ENCODE assay signal across 16 cellular contexts in the genomic region with DNA sequence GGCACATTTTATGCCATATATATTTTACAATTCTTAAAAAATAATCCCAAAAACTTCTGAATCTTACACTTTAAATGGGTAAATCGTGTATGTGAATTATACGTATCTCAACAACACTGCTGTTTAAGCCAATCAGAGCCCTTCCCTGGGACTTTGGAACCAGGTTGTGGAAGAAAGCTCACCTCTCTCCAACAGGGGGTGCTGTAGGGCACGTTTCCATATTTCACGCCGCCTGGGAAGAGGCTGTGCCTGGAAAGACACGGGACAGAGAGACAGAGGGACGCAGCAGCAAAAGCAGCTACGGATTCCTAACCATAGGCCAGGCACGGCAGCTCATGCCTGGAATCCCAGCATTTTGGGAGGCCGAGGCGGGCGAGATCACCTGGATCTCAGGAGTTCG. TPM values are rescaled to one million over a fixed set of nuclear protein-coding genes. Genes with fewer than 3 reads are reported as not detected.
DNase-seq lines count a peak whose midpoint lies in the region; ATAC-seq and TF ChIP-seq lines count a peak whose summit lies in the region.
"Had no signal": no experiment of that assay in that cellular context is flagged by ENCODE, and none has a peak within 500 bp of the region (broad histone marks: within the 10 kb centered on the region; RNA-seq: fewer than 3 reads in every experiment).

No MANE protein-coding gene starts in this region.

- H3K9ac ChIP-seq in DND-41 (ENCODE audit: low read depth, low read length) (no peak overlapping the region), HCT116 (ENCODE audit: low read length) (no peak overlapping the region)

- ATAC-seq in DND-41 (ENCODE audit: insufficient read depth, low read depth) (no peak), HCT116 (peak; percentile 83)
- ATAC-seq: activated CD8-positive, alpha-beta memory T cell treated with anti-CD3 and anti-CD28 coated beads, Interleukin-2, amount 10 ng/mL, durations not matched to agents 7 days and 5 days; T-cell had no signal

- peaks cover 9% of the 10 kb centered on the region for H3K9me3 Mint-ChIP-seq in nephron
- H3K9me3 Mint-ChIP-seq: T-cell had no signal

- peaks cover 30% of the 10 kb centered on the region for H3K27me3 Mint-ChIP-seq in nephron (ENCODE audit: low read depth)
- H3K27me3 Mint-ChIP-seq: activated CD8-positive, alpha-beta memory T cell treated with anti-CD3 and anti-CD28 coated beads, Interleukin-2, amount 10 ng/mL, durations not matched to agents 7 days and 5 days; T-cell had no signal

- in situ Hi-C loops in brain microvascular endothelial cell (cut with HindIII; ENCODE audit: low pct_ligation_motif_present, low sequenced_read_pairs) = no loop called here

- TF ChIP-seq CTCF in DND-41 (IDR thresholded peaks at IDR 0.05; ENCODE audit: borderline replicate concordance, extremely low read depth, low read length, poor library complexity, severe bottlenecking) (peak; percentile 59), HCT116 (IDR thresholded peaks at IDR 0.05 in 2 of 3, conservative IDR thresholded peaks at IDR 0.05 in 1 of 3; ENCODE audit: borderline replicate concordance in 1 of 3, insufficient read depth in 1 of 3, low read depth in 2 of 3, low read length in 2 of 3) (peak; percentile 33 to 57 (median 52); a peak in 5 of 6 replicates), brain microvascular endothelial cell (IDR thresholded peaks at IDR 0.05; ENCODE audit: low read depth, low read length, missing control alignments) (peak; percentile 45), nephron (IDR thresholded peaks at IDR 0.05; ENCODE audit: unreplicated experiment in 3 of 3) (peak in 2 of 3 experiments; percentile 9 to 32), lower leg skin (IDR thresholded peaks at IDR 0.05) (no peak)

- H3K36me3 ChIP-seq in DND-41 (ENCODE audit: insufficient read depth, low read length) (no peaks in the 10 kb centered on the region), HCT116 (ENCODE audit: control insufficient read depth in 1 of 2, insufficient read depth in 2 of 2, low read length in 2 of 2) (no peaks in the 10 kb centered on the region), brain microvascular endothelial cell (replicated peaks) (no peaks in the 10 kb centered on the region)
- H3K36me3 ChIP-seq: neutrophil had no signal

- H3K27me3 ChIP-seq in DND-41 (ENCODE audit: insufficient read depth, low read length, poor library complexity) (no peaks in the 10 kb centered on the region), HCT116 (ENCODE audit: insufficient read depth, low read length) (no peaks in the 10 kb centered on the region; the same call in 1 of the 2 replicates), brain microvascular endothelial cell (replicated peaks) (no peaks in the 10 kb centered on the region)
- H3K27me3 ChIP-seq: neutrophil had no signal

- no peaks in the 10 kb centered on the region for H3K9me3 ChIP-seq in DND-41 (ENCODE audit: insufficient read depth, low read length, severe bottlenecking)
- H3K9me3 ChIP-seq in HCT116 (ENCODE audit: control insufficient read depth in 1 of 2, insufficient read depth in 1 of 2, low read depth in 1 of 2, low read length in 2 of 2) = no peaks in the 10 kb centered on the region; a peak in 1 of 4 replicates
- H3K9me3 ChIP-seq: neutrophil had no signal

- H3K27ac Mint-ChIP-seq in nephron = no peak overlapping the region
- H3K27ac Mint-ChIP-seq: activated CD8-positive, alpha-beta memory T cell treated with anti-CD3 and anti-CD28 coated beads, Interleukin-2, amount 10 ng/mL, durations not matched to agents 7 days and 5 days; T-cell had no signal

- no peaks in the 10 kb centered on the region for H3K79me2 ChIP-seq in DND-41 (ENCODE audit: insufficient read depth, low read length)
- H3K79me2 ChIP-seq in HCT116 (ENCODE audit: insufficient read depth, low read length) = no peaks in the 10 kb centered on the region

- BruUV-seq in HCT116 (replicated peaks; lab: Mats Ljungman, UMichigan) = no TSS peak

- peak; percentile 35 for DNase-seq in DND-41
- DNase-seq in HCT116 (ENCODE audit: low read depth, low spot score) = no peak
- DNase-seq in brain microvascular endothelial cell = no peak
- no peak for DNase-seq in lower leg skin (ENCODE audit: low spot score in 2 of 2)
- no peak for DNase-seq in cerebellum (ENCODE audit: low spot score)
- no peak for DNase-seq in nucleus accumbens (lab: John Stamatoyannopoulos, UW)
- DNase-seq: activated CD8-positive, alpha-beta memory T cell treated with anti-CD3 and anti-CD28 coated beads, Interleukin-2, amount 10 ng/mL, durations not matched to agents 7 days and 5 days; amniotic stem cell; GOT3; NCI-H1048; NCI-H524; stimulated activated CD4-positive, alpha-beta T cell treated with anti-CD3 and anti-CD28 coated beads, Interleukin-4, amount 100 ng/mL, for 1 hour; T-cell had no signal

- no peaks in the 10 kb centered on the region for H3K4me1 ChIP-seq in DND-41 (ENCODE audit: insufficient read depth, low read length)
- H3K4me1 ChIP-seq in HCT116 (ENCODE audit: control insufficient read depth in 1 of 2, insufficient read depth in 2 of 2, low read length in 2 of 2) = no peaks in the 10 kb centered on the region

- no peak overlapping the region for H3K4me2 ChIP-seq in DND-41 (ENCODE audit: insufficient read depth, low read length)
- H3K4me2 ChIP-seq in HCT116 (ENCODE audit: low read length) = no peak overlapping the region

- RAD21 ChIA-PET in HCT116 (lab: Charles Lee; ENCODE audit: low non-redundant PET in 1 of 2, low total read pairs in 2 of 2, uncharacterized antibody in 2 of 2, unreplicated experiment in 2 of 2) = no interaction called here

- intact Hi-C loops in HCT116 (cut with micrococcal nuclease) (no loop called here), lower leg skin (cut with DNase I; ENCODE audit: low total_unique reads) (no loop called here)

- WGBS in lower leg skin, 2 donors = 77% methylated on average over 13 of the region's 13 CpGs

- H4K20me1 ChIP-seq in DND-41 (ENCODE audit: insufficient read depth, low read length) (no peaks in the 10 kb centered on the region), HCT116 (ENCODE audit: insufficient read depth) (no peaks in the 10 kb centered on the region)

- H3K36me3 Mint-ChIP-seq in nephron (ENCODE audit: low read depth) = no peaks in the 10 kb centered on the region
- H3K36me3 Mint-ChIP-seq: activated CD8-positive, alpha-beta memory T cell treated with anti-CD3 and anti-CD28 coated beads, Interleukin-2, amount 10 ng/mL, durations not matched to agents 7 days and 5 days; T-cell had no signal

- POLR2A ChIA-PET in HCT116 (lab: Charles Lee) = no interaction called here

- no peaks in the 10 kb centered on the region for H3K9me2 ChIP-seq in HCT116 (ENCODE audit: insufficient read depth)

- CTCF ChIA-PET in HCT116 (lab: Charles Lee) = interaction anchor here (1.2 kb wide), 1 partner anchor 100 kb away, joined by 4 read pairs; no protein-coding TSS in a partner anchor

- TF ChIP-seq POLR2A in HCT116 (IDR thresholded peaks at IDR 0.05; ENCODE audit: borderline replicate concordance, extremely low read depth, insufficient read depth, insufficient read length) = no peak
- TF ChIP-seq POLR2A in lower leg skin (IDR thresholded peaks at IDR 0.05) = no peak

- H2AFZ ChIP-seq in DND-41 (ENCODE audit: low read depth, low read length) (no peak overlapping the region), HCT116 (ENCODE audit: low read depth, low read length, poor library complexity, severe bottlenecking) (no peak overlapping the region)

- H3K27ac ChIP-seq in DND-41 (ENCODE audit: low read length) (no peak overlapping the region), HCT116 (ENCODE audit: low read depth, low read length) (no peak overlapping the region), brain microvascular endothelial cell (no peak overlapping the region)
- H3K27ac ChIP-seq: epithelial cell of prostate, neutrophil had no signal

- no peak overlapping the region for H3K4me3 Mint-ChIP-seq in nephron
- H3K4me3 Mint-ChIP-seq: activated CD8-positive, alpha-beta memory T cell treated with anti-CD3 and anti-CD28 coated beads, Interleukin-2, amount 10 ng/mL, durations not matched to agents 7 days and 5 days; T-cell had no signal

- H3K4me3 ChIP-seq in DND-41 (ENCODE audit: low read depth in 1 of 2, low read length in 2 of 2) = no peak overlapping the region
- H3K4me3 ChIP-seq in HCT116 (replicated peaks in 1 of 2; ENCODE audit: low read depth in 1 of 2, low read length in 2 of 2) = no peak overlapping the region
- no peak overlapping the region for H3K4me3 ChIP-seq in brain microvascular endothelial cell (ENCODE audit: low read depth, low read length)
- no peak overlapping the region for H3K4me3 ChIP-seq in lower leg skin (ENCODE audit: low read depth, poor library complexity, severe bottlenecking)

- peaks cover 18% of the 10 kb centered on the region for H3K4me1 Mint-ChIP-seq in nephron

- TF ChIP-seq RAD21 in HCT116 (IDR thresholded peaks at IDR 0.05; ENCODE audit: low read depth) = no peak; the same call in 1 of the 2 replicates

TF ChIP-seq in HCT116, 20 proteins besides CTCF, POLR2A, EP300 and RAD21 (continues in another document):
- TF ChIP-seq EZH2 (IDR thresholded peaks at IDR 0.05) = no peak
- TF ChIP-seq ZNF274 (IDR thresholded peaks at IDR 0.05; ENCODE audit: low read depth, low read length) = no peak
- no peak for TF ChIP-seq JUND (IDR thresholded peaks at IDR 0.05)
- TF ChIP-seq POLR2AphosphoS5 (IDR thresholded peaks at IDR 0.05; ENCODE audit: low read depth, low read length) = no peak
- TF ChIP-seq FOSL1 (IDR thresholded peaks at IDR 0.05; ENCODE audit: low read depth) = no peak
- TF ChIP-seq SRF (IDR thresholded peaks at IDR 0.05; ENCODE audit: low read depth) = no peak
- TF ChIP-seq ATF3 (IDR thresholded peaks at IDR 0.05) = no peak
- TF ChIP-seq SP1 (IDR thresholded peaks at IDR 0.05; ENCODE audit: low read depth) = no peak

RNA-seq across cellular contexts. Expression of gene FBRSL1, which starts 29.4 kb away (rescaled TPM):
- total RNA-seq in HCT116 (2021; ENCODE audit: unreplicated experiment) (124 TPM), lower leg skin (100 to 1,000 TPM in 1 of 4 donors, 10 to 100 TPM in 3; 15.5 to 250 (median 19.6) TPM), cerebellum (10.5 TPM)
- polyA plus RNA-seq in HCT116 (2012) = 52.2 and 69.8 TPM in 2 replicates

Comparison
In these comparisons a context has a peak if more than half of its experiments do, and no peak if none do; other contexts are left out.
1. CTCF ChIP-seq: peak in DND-41 (single experiment), HCT116 (3 of 3), brain microvascular endothelial cell (single experiment) and nephron (2 of 3); none in lower leg skin (0 of 3).